In genomic region chr9:70297141-70297540, GRCh38 we compare ENCODE assay signal across 13 cellular contexts.
"Had no signal": no experiment of that assay in that cellular context is flagged by ENCODE, and none has a peak within 500 bp of the region (broad histone marks: within the 10 kb centered on the region; RNA-seq: fewer than 3 reads in every experiment).

No MANE protein-coding gene starts in this region.

- H3K27me3 ChIP-seq: brain microvascular endothelial cell, right lobe of liver, spleen had no signal

- ATAC-seq: effector memory CD8-positive, alpha-beta T cell; right lobe of liver; stimulated activated naive CD8-positive, alpha-beta T cell treated with anti-CD3 and anti-CD28 coated beads, Interleukin-15, amount 100 ng/mL, for 72 hours had no signal

- H3K4me3 ChIP-seq: prostate gland, right lobe of liver, spleen had no signal

- H3K4me1 ChIP-seq: prostate gland, right lobe of liver, spleen had no signal

- H3K27ac ChIP-seq: brain microvascular endothelial cell, epithelial cell of prostate, prostate gland, right lobe of liver, spleen had no signal

- DNase-seq: activated CD4-positive, CD25-positive, alpha-beta regulatory T cell treated with anti-CD3 and anti-CD28 coated beads, Interleukin-2, amount 50 U/mL, for 72 hours; activated naive CD4-positive, alpha-beta T cell; activated naive CD8-positive, alpha-beta T cell treated with anti-CD3 and anti-CD28 coated beads, Interleukin-2, amount 10 ng/mL, durations not matched to agents 7 days and 5 days; activated T-cell treated with anti-CD3 and anti-CD28 coated beads for 4 hours; anterior cingulate cortex; brain microvascular endothelial cell; effector memory CD8-positive, alpha-beta T cell; nucleus accumbens; right lobe of liver; spleen; stimulated activated naive CD8-positive, alpha-beta T cell treated with anti-CD3 and anti-CD28 coated beads, Interleukin-15, amount 100 ng/mL, for 72 hours had no signal

- H3K9me3 ChIP-seq: prostate gland had no signal
